8 cellular contexts compared by ENCODE assay signal in genomic region chr4:145097331-145097820, GRCh38. TPM values are rescaled to one million over a fixed set of nuclear protein-coding genes. Genes with fewer than 3 reads are reported as not detected.
A peak's percentile ranks its signal among the peaks of the same experiment; 100 is the strongest.
DNase-seq lines count a peak whose midpoint lies in the region; ATAC-seq and TF ChIP-seq lines count a peak whose summit lies in the region.

No MANE protein-coding gene starts in this region.

- H3K79me2 ChIP-seq in HCT116 (ENCODE audit: insufficient read depth, low read length) = peaks cover 100% of the 10 kb centered on the region

- TF ChIP-seq RAD21 in HCT116 (IDR thresholded peaks at IDR 0.05; ENCODE audit: low read depth) = no peak

- TF ChIP-seq CTCF in HCT116 (IDR thresholded peaks at IDR 0.05 in 2 of 3, conservative IDR thresholded peaks at IDR 0.05 in 1 of 3; ENCODE audit: borderline replicate concordance in 1 of 3, insufficient read depth in 1 of 3, low read depth in 2 of 3, low read length in 2 of 3) (no peak; a peak in 1 of 6 replicates), fibroblast of villous mesenchyme (IDR thresholded peaks at IDR 0.05; ENCODE audit: insufficient read depth, low read depth, low read length) (no peak)

- intact Hi-C loops in HCT116 (cut with micrococcal nuclease) = no loop called here

- H3K27ac ChIP-seq in HCT116 (ENCODE audit: low read depth, low read length) (peak overlapping the region; percentile 81), skeletal muscle tissue (ENCODE audit: low read depth, low read length) (peak overlapping the region; percentile 90)

- peak overlapping the region; percentile 98 for H3K9ac ChIP-seq in HCT116 (ENCODE audit: low read length)
- peak overlapping the region; percentile 81 to 91 (median 90) for H3K9ac ChIP-seq in skeletal muscle tissue (ENCODE audit: low read depth in 1 of 3, low read length in 3 of 3)

- TF ChIP-seq POLR2A in HCT116 (IDR thresholded peaks at IDR 0.05; ENCODE audit: borderline replicate concordance, extremely low read depth, insufficient read depth, insufficient read length) = no peak

- CTCF ChIA-PET in HCT116 (lab: Charles Lee) = interaction anchor here (0.6 to 1.0 kb wide), 3 partner anchors 11 to 923 kb away, joined by 3 to 6 read pairs (median 4); no protein-coding TSS in a partner anchor

- H3K9me3 ChIP-seq in HCT116 (ENCODE audit: control insufficient read depth in 1 of 2, insufficient read depth in 1 of 2, low read depth in 1 of 2, low read length in 2 of 2) (peaks cover 0 to 4% of the 10 kb centered on the region in 2 experiments; a peak in 1 of 4 replicates), skeletal muscle tissue (ENCODE audit: control insufficient read depth in 3 of 3, low read length in 3 of 3) (peaks cover 0 to 6% (median 3%) of the 10 kb centered on the region in 3 donors)

- H3K4me1 Mint-ChIP-seq in T-helper 1 cell treated with Interleukin-12 subunit alpha and Interleukin-12 subunit beta and Interleukin-4 antibody, amounts not matched to agents 30 μg/mL and 1 μg/mL, for 36 hours (ENCODE audit: low read depth) = peaks cover 25% of the 10 kb centered on the region

- DNase-seq in COLO829 (ENCODE audit: low spot score) (peak; percentile 20), HCT116 (ENCODE audit: low read depth, low spot score) (no peak), fibroblast of villous mesenchyme (ENCODE audit: low read depth) (no peak), mucosa of gallbladder (ENCODE audit: low spot score) (no peak)

- POLR2A ChIA-PET in HCT116 (lab: Charles Lee) = interaction anchor here (0.7 to 2.2 kb wide), 3 partner anchors 14 to 47 kb away, joined by 3 to 4 read pairs (median 3); no protein-coding TSS in a partner anchor

- peaks cover 19% of the 10 kb centered on the region for H3K9me3 Mint-ChIP-seq in T-helper 1 cell treated with Interleukin-12 subunit alpha and Interleukin-12 subunit beta and Interleukin-4 antibody, amounts not matched to agents 30 μg/mL and 1 μg/mL, for 36 hours

- H3K4me2 ChIP-seq in HCT116 (ENCODE audit: low read length) = peak overlapping the region; percentile 70

- H3K27ac Mint-ChIP-seq in T-helper 1 cell treated with Interleukin-12 subunit alpha and Interleukin-12 subunit beta and Interleukin-4 antibody, amounts not matched to agents 30 μg/mL and 1 μg/mL, for 36 hours = peak overlapping the region; percentile 98

- H3K36me3 Mint-ChIP-seq in T-helper 1 cell treated with Interleukin-12 subunit alpha and Interleukin-12 subunit beta and Interleukin-4 antibody, amounts not matched to agents 30 μg/mL and 1 μg/mL, for 36 hours (ENCODE audit: low read depth) = peaks cover 33% of the 10 kb centered on the region

- H3K36me3 ChIP-seq in HCT116 (ENCODE audit: control insufficient read depth in 1 of 2, insufficient read depth in 2 of 2, low read length in 2 of 2) (peaks cover 3 to 25% of the 10 kb centered on the region in 2 experiments; a peak in 3 of 4 replicates), skeletal muscle tissue (ENCODE audit: control insufficient read depth in 3 of 3, insufficient read depth in 3 of 3, low read length in 3 of 3) (peaks cover 23 to 28% (median 24%) of the 10 kb centered on the region in 3 donors)

- ATAC-seq in HCT116 (0 out of 2 replicates have a peak, but pooled peaks have one; percentile 1), GM21786 (IDR thresholded peaks at IDR 0.05; ENCODE audit: unreplicated experiment) (no peak), HG03196 (IDR thresholded peaks at IDR 0.05; ENCODE audit: unreplicated experiment) (no peak)

- H3K27me3 Mint-ChIP-seq in T-helper 1 cell treated with Interleukin-12 subunit alpha and Interleukin-12 subunit beta and Interleukin-4 antibody, amounts not matched to agents 30 μg/mL and 1 μg/mL, for 36 hours (ENCODE audit: low read depth) = no peaks in the 10 kb centered on the region

- H3K9me2 ChIP-seq in HCT116 (ENCODE audit: insufficient read depth) = no peaks in the 10 kb centered on the region

- BruUV-seq in HCT116 (replicated peaks; lab: Mats Ljungman, UMichigan) = TSS peak; percentile 74

- RAD21 ChIA-PET in HCT116 (lab: Charles Lee; ENCODE audit: low non-redundant PET in 1 of 2, low total read pairs in 2 of 2, uncharacterized antibody in 2 of 2, unreplicated experiment in 2 of 2) = no interaction called here

- no peak overlapping the region for H2AFZ ChIP-seq in HCT116 (ENCODE audit: low read depth, low read length, poor library complexity, severe bottlenecking)

- H3K4me3 ChIP-seq in HCT116 (replicated peaks in 1 of 2; ENCODE audit: low read depth in 1 of 2, low read length in 2 of 2) (peak overlapping the region; percentile 87 to 94), fibroblast of villous mesenchyme (ENCODE audit: low read depth, low read length) (peak overlapping the region; percentile 87), skeletal muscle tissue (ENCODE audit: low read length in 3 of 3) (peak overlapping the region; percentile 78 to 96 (median 88))

- H3K4me1 ChIP-seq in HCT116 (ENCODE audit: control insufficient read depth in 1 of 2, insufficient read depth in 2 of 2, low read length in 2 of 2) = peaks cover 4 to 16% of the 10 kb centered on the region in 2 experiments
- peaks cover 9 to 27% (median 25%) of the 10 kb centered on the region in 3 donors for H3K4me1 ChIP-seq in skeletal muscle tissue (ENCODE audit: control insufficient read depth in 3 of 3, insufficient read depth in 3 of 3, low read length in 3 of 3)

- peaks cover 12% of the 10 kb centered on the region; the same call in 1 of the 2 replicates for H4K20me1 ChIP-seq in HCT116 (ENCODE audit: insufficient read depth)

- H3K4me3 Mint-ChIP-seq in T-helper 1 cell treated with Interleukin-12 subunit alpha and Interleukin-12 subunit beta and Interleukin-4 antibody, amounts not matched to agents 30 μg/mL and 1 μg/mL, for 36 hours = peak overlapping the region; percentile 96

- no peaks in the 10 kb centered on the region for H3K27me3 ChIP-seq in HCT116 (ENCODE audit: insufficient read depth, low read length)
- H3K27me3 ChIP-seq in skeletal muscle tissue (ENCODE audit: control insufficient read depth in 3 of 3, insufficient read depth in 3 of 3, low read length in 3 of 3) = no peaks in the 10 kb centered on the region

TF ChIP-seq in HCT116, 20 proteins besides CTCF, POLR2A, EP300 and RAD21 (continues in another document):
- no peak for TF ChIP-seq ZFX (IDR thresholded peaks at IDR 0.05)
- TF ChIP-seq YY1 (IDR thresholded peaks at IDR 0.05; ENCODE audit: extremely low read depth, insufficient replicate concordance, low read depth, low read length) = no peak
- no peak for TF ChIP-seq TCF7L2 (IDR thresholded peaks at IDR 0.05; ENCODE audit: borderline replicate concordance, extremely low read depth, insufficient read depth, insufficient read length)
- TF ChIP-seq EZH2 (IDR thresholded peaks at IDR 0.05) = no peak
- TF ChIP-seq SP1 (IDR thresholded peaks at IDR 0.05; ENCODE audit: low read depth) = no peak
- no peak for TF ChIP-seq CEBPB (IDR thresholded peaks at IDR 0.05; ENCODE audit: low read depth)
- TF ChIP-seq SRF (IDR thresholded peaks at IDR 0.05; ENCODE audit: low read depth) = no peak
- TF ChIP-seq, protein P1, sequence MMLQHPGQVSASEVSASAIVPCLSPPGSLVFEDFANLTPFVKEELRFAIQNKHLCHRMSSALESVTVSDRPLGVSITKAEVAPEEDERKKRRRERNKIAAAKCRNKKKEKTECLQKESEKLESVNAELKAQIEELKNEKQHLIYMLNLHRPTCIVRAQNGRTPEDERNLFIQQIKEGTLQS (IDR thresholded peaks at IDR 0.05) = no peak
- no peak for TF ChIP-seq ZNF274 (IDR thresholded peaks at IDR 0.05; ENCODE audit: low read depth, low read length)
- TF ChIP-seq FOSL1 (IDR thresholded peaks at IDR 0.05; ENCODE audit: low read depth) = no peak
- no peak for TF ChIP-seq REST (IDR thresholded peaks at IDR 0.05; ENCODE audit: low read depth)
- TF ChIP-seq EGR1 (IDR thresholded peaks at IDR 0.05; ENCODE audit: low read depth) = no peak
- no peak for TF ChIP-seq EZH2phosphoT487 (IDR thresholded peaks at IDR 0.05; ENCODE audit: borderline replicate concordance)

RNA-seq across cellular contexts. Expression of gene ANAPC10, which starts 0.6 kb away (rescaled TPM):
- total RNA-seq in HCT116 (2021; ENCODE audit: unreplicated experiment) (27.2 TPM), fibroblast of villous mesenchyme (27.7 and 41.5 TPM in 2 replicates), skeletal muscle tissue (26.6 TPM), mucosa of gallbladder (13.6 TPM)
- 14.3 and 21.9 TPM in 2 replicates for polyA plus RNA-seq in HCT116 (2012)

RNA-seq across cellular contexts. Expression of gene ABCE1, which starts 0.7 kb away (rescaled TPM):
- total RNA-seq in HCT116 (2021; ENCODE audit: unreplicated experiment) (145 TPM), fibroblast of villous mesenchyme (106 and 175 TPM in 2 replicates), skeletal muscle tissue (58.5 TPM), mucosa of gallbladder (33.6 TPM)
- 80.1 and 96.9 TPM in 2 replicates for polyA plus RNA-seq in HCT116 (2012)
